ENCODE assay signal across 1 cellular context in genomic region chr1:6148497-6149241, GRCh38.
TF ChIP-seq lines count a peak whose summit lies in the region.

No MANE protein-coding gene starts in this region.

TF ChIP-seq in K562, 482 proteins besides CTCF, POLR2A, EP300 and RAD21 (continued from another document and continues in another):
- TF ChIP-seq, protein P1, sequence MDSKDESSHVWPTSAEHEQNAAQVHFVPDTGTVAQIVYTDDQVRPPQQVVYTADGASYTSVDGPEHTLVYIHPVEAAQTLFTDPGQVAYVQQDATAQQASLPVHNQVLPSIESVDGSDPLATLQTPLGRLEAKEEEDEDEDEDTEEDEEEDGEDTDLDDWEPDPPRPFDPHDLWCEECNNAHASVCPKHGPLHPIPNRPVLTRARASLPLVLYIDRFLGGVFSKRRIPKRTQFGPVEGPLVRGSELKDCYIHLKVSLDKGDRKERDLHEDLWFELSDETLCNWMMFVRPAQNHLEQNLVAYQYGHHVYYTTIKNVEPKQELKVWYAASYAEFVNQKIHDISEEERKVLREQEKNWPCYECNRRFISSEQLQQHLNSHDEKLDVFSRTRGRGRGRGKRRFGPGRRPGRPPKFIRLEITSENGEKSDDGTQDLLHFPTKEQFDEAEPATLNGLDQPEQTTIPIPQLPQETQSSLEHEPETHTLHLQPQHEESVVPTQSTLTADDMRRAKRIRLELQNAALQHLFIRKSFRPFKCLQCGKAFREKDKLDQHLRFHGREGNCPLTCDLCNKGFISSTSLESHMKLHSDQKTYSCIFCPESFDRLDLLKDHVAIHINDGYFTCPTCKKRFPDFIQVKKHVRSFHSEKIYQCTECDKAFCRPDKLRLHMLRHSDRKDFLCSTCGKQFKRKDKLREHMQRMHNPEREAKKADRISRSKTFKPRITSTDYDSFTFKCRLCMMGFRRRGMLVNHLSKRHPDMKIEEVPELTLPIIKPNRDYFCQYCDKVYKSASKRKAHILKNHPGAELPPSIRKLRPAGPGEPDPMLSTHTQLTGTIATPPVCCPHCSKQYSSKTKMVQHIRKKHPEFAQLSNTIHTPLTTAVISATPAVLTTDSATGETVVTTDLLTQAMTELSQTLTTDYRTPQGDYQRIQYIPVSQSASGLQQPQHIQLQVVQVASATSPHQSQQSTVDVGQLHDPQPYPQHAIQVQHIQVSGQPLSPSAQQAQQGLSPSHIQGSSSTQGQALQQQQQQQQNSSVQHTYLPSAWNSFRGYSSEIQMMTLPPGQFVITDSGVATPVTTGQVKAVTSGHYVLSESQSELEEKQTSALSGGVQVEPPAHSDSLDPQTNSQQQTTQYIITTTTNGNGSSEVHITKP (IDR thresholded peaks at IDR 0.05; ENCODE audit: partially characterized antibody): peak; percentile 39
- peak; percentile 91 for TF ChIP-seq MGA (IDR thresholded peaks at IDR 0.05)
- TF ChIP-seq SP1 (CRISPR knock-in tag; IDR thresholded peaks at IDR 0.05): 0 out of 2 replicates have a peak, but pooled peaks have one; percentile 23
- no peak for TF ChIP-seq ZNF175 (CRISPR knock-in tag; IDR thresholded peaks at IDR 0.05; ENCODE audit: low read depth)
- no peak for TF ChIP-seq XRCC3 (IDR thresholded peaks at IDR 0.05)
- TF ChIP-seq, protein P2, sequence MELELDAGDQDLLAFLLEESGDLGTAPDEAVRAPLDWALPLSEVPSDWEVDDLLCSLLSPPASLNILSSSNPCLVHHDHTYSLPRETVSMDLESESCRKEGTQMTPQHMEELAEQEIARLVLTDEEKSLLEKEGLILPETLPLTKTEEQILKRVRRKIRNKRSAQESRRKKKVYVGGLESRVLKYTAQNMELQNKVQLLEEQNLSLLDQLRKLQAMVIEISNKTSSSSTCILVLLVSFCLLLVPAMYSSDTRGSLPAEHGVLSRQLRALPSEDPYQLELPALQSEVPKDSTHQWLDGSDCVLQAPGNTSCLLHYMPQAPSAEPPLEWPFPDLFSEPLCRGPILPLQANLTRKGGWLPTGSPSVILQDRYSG (tag; conservative IDR thresholded peaks at IDR 0.05; ENCODE audit: low read depth): no peak
- no peak for TF ChIP-seq ZNF644 (tag; IDR thresholded peaks at IDR 0.05; ENCODE audit: low read depth)
- peak; percentile 94 for TF ChIP-seq L3MBTL2 (IDR thresholded peaks at IDR 0.05)
- 0 out of 2 replicates have a peak, but pooled peaks have one; percentile 35 for TF ChIP-seq ARID4B (CRISPR knock-in tag; IDR thresholded peaks at IDR 0.05)
- TF ChIP-seq CBX3 (IDR thresholded peaks at IDR 0.05; ENCODE audit: borderline replicate concordance in 1 of 2, low read length in 2 of 2): peak in 1 of 2 experiments; percentile 72; a peak in 1 of 3 replicates
- TF ChIP-seq HNRNPL (IDR thresholded peaks at IDR 0.05; ENCODE audit: low read depth, low read length): no peak
- peak; percentile 52 for TF ChIP-seq RAD51 (IDR thresholded peaks at IDR 0.05; ENCODE audit: borderline replicate concordance, low read depth)
- 0 out of 2 replicates have a peak, but pooled peaks have one; percentile 23 for TF ChIP-seq CTBP1 (IDR thresholded peaks at IDR 0.05; ENCODE audit: borderline replicate concordance)
- 0 out of 2 replicates have a peak, but pooled peaks have one; percentile 23 for TF ChIP-seq ETV1 (tag; conservative IDR thresholded peaks at IDR 0.05; ENCODE audit: low read depth)
- TF ChIP-seq RBM17 (IDR thresholded peaks at IDR 0.05; ENCODE audit: borderline replicate concordance, low read depth, low read length): no peak
- 0 out of 4 replicates have a peak, but pooled peaks of 1 of the 2 experiments have one; percentile 37 for TF ChIP-seq TEAD1 (CRISPR knock-in tag; IDR thresholded peaks at IDR 0.05)
- TF ChIP-seq, protein P3, sequence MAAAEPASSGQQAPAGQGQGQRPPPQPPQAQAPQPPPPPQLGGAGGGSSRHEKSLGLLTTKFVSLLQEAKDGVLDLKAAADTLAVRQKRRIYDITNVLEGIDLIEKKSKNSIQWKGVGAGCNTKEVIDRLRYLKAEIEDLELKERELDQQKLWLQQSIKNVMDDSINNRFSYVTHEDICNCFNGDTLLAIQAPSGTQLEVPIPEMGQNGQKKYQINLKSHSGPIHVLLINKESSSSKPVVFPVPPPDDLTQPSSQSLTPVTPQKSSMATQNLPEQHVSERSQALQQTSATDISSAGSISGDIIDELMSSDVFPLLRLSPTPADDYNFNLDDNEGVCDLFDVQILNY (CRISPR knock-in tag; IDR thresholded peaks at IDR 0.05): no peak
- TF ChIP-seq, protein P4, sequence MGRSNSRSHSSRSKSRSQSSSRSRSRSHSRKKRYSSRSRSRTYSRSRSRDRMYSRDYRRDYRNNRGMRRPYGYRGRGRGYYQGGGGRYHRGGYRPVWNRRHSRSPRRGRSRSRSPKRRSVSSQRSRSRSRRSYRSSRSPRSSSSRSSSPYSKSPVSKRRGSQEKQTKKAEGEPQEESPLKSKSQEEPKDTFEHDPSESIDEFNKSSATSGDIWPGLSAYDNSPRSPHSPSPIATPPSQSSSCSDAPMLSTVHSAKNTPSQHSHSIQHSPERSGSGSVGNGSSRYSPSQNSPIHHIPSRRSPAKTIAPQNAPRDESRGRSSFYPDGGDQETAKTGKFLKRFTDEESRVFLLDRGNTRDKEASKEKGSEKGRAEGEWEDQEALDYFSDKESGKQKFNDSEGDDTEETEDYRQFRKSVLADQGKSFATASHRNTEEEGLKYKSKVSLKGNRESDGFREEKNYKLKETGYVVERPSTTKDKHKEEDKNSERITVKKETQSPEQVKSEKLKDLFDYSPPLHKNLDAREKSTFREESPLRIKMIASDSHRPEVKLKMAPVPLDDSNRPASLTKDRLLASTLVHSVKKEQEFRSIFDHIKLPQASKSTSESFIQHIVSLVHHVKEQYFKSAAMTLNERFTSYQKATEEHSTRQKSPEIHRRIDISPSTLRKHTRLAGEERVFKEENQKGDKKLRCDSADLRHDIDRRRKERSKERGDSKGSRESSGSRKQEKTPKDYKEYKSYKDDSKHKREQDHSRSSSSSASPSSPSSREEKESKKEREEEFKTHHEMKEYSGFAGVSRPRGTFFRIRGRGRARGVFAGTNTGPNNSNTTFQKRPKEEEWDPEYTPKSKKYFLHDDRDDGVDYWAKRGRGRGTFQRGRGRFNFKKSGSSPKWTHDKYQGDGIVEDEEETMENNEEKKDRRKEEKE (IDR thresholded peaks at IDR 0.05; ENCODE audit: borderline replicate concordance in 1 of 2, control insufficient read depth in 1 of 2, low read depth in 2 of 2, low read length in 1 of 2): no peak
- no peak for TF ChIP-seq ATF1 (CRISPR knock-in tag; IDR thresholded peaks at IDR 0.05)
- no peak for TF ChIP-seq ATF1 (tag; IDR thresholded peaks at IDR 0.05)
- TF ChIP-seq PKNOX1 (IDR thresholded peaks at IDR 0.05): peak; percentile 13; the same call in 1 of the 2 replicates
- no peak for TF ChIP-seq ZNF274 (IDR thresholded peaks at IDR 0.05; ENCODE audit: borderline replicate concordance, low read depth, low read length)
- TF ChIP-seq MAZ (CRISPR knock-in tag; conservative IDR thresholded peaks at IDR 0.05 in 1 of 2, IDR thresholded peaks at IDR 0.05 in 1 of 2): peak in 1 of 2 experiments; percentile 49; a peak in 1 of 4 replicates
